In genomic region chr7:115097175-115097671, GRCh38 we compare ENCODE assay signal across 13 cellular contexts.
DNase-seq lines count a peak whose midpoint lies in the region; ATAC-seq and TF ChIP-seq lines count a peak whose summit lies in the region.
"Had no signal": no experiment of that assay in that cellular context is flagged by ENCODE, and none has a peak within 500 bp of the region (broad histone marks: within the 10 kb centered on the region; RNA-seq: fewer than 3 reads in every experiment).

No MANE protein-coding gene starts in this region.

- H3K27me3 ChIP-seq in adipocyte (replicated peaks; ENCODE audit: control insufficient read depth, insufficient read depth, low read length) = no peaks in the 10 kb centered on the region
- no peaks in the 10 kb centered on the region for H3K27me3 ChIP-seq in Peyer's patch
- H3K27me3 ChIP-seq: BLaER1 treated with 17β-estradiol and CSF1 and Interleukin-3, amounts not matched to agents 10 nM and 100 nM had no signal

- TF ChIP-seq CTCF in HFF-Myc (IDR thresholded peaks at IDR 0.05; ENCODE audit: low read depth, low read length, missing control alignments) = no peak
- TF ChIP-seq CTCF in Peyer's patch (IDR thresholded peaks at IDR 0.05) = no peak

- no peak overlapping the region for H3K9ac ChIP-seq in adipocyte (ENCODE audit: low read length)
- H3K9ac ChIP-seq: BLaER1 treated with 17β-estradiol and CSF1 and Interleukin-3, amounts not matched to agents 10 nM and 100 nM; KMS-11 had no signal

- H3K9me3 ChIP-seq in adipocyte (ENCODE audit: control insufficient read depth, low read length) (no peaks in the 10 kb centered on the region), Peyer's patch (no peaks in the 10 kb centered on the region)
- H3K9me3 ChIP-seq: BLaER1 treated with 17β-estradiol and CSF1 and Interleukin-3, amounts not matched to agents 10 nM and 100 nM had no signal

- peaks cover 36% of the 10 kb centered on the region for H3K4me1 ChIP-seq in adipocyte (ENCODE audit: control insufficient read depth, insufficient read depth, low read length)
- no peaks in the 10 kb centered on the region for H3K4me1 ChIP-seq in Peyer's patch

- DNase-seq in AG08395 (ENCODE audit: low spot score) = peak; percentile 18
- peak; percentile 79 for DNase-seq in HFF-Myc (ENCODE audit: extremely low read depth, low read depth)
- DNase-seq in adipocyte (ENCODE audit: low read depth) = peak; percentile 61
- peak; percentile 48 for DNase-seq in glomerular visceral epithelial cell (ENCODE audit: extremely low spot score)
- no peak for DNase-seq in NCI-H774 (lab: John Stamatoyannopoulos, UW)
- DNase-seq in activated CD4-positive, CD25-positive, alpha-beta regulatory T cell (lab: John Stamatoyannopoulos, UW) = no peak
- no peak for DNase-seq in Peyer's patch
- DNase-seq: activated naive CD8-positive, alpha-beta T cell treated with anti-CD3 and anti-CD28 coated beads, Interleukin-2, amount 50 U/mL, for 24 hours; left colon; T-cell had no signal

- ATAC-seq in HG02973 (IDR thresholded peaks at IDR 0.05; ENCODE audit: unreplicated experiment) = no peak
- ATAC-seq: activated naive CD8-positive, alpha-beta T cell treated with anti-CD3 and anti-CD28 coated beads, Interleukin-2, amount 50 U/mL, for 24 hours; left colon; T-cell had no signal

- H3K4me3 ChIP-seq in HFF-Myc (replicated peaks; ENCODE audit: low read depth, low read length) (no peak overlapping the region), adipocyte (ENCODE audit: low read length) (no peak overlapping the region), Peyer's patch (no peak overlapping the region)
- H3K4me3 ChIP-seq: BLaER1 treated with 17β-estradiol and CSF1 and Interleukin-3, amounts not matched to agents 10 nM and 100 nM had no signal

- TF ChIP-seq POLR2A in Peyer's patch (IDR thresholded peaks at IDR 0.05) = no peak

- H3K36me3 ChIP-seq in adipocyte (ENCODE audit: control insufficient read depth, insufficient read depth, low read length, severe bottlenecking) (no peaks in the 10 kb centered on the region), Peyer's patch (no peaks in the 10 kb centered on the region)
- H3K36me3 ChIP-seq: BLaER1 treated with 17β-estradiol and CSF1 and Interleukin-3, amounts not matched to agents 10 nM and 100 nM had no signal

- H3K27ac ChIP-seq in Peyer's patch = no peak overlapping the region
- H3K27ac ChIP-seq: BLaER1 treated with 17β-estradiol and CSF1 and Interleukin-3, amounts not matched to agents 10 nM and 100 nM; KMS-11 had no signal

Comparison
In these comparisons a context has a peak if more than half of its experiments do, and no peak if none do; other contexts are left out.
1. DNase-seq: peak in AG08395 (single experiment), HFF-Myc (single experiment), adipocyte (single experiment) and glomerular visceral epithelial cell (single experiment); none in NCI-H774 (single experiment), activated CD4-positive, CD25-positive, alpha-beta regulatory T cell (0 of 4) and Peyer's patch (0 of 3).